Comparison of ENCODE assay signal across 21 cellular contexts in genomic region chr2:231111987-231112386, GRCh38. TPM values are rescaled to one million over a fixed set of nuclear protein-coding genes. Genes with fewer than 3 reads are reported as not detected.
A peak's percentile ranks its signal among the peaks of the same experiment; 100 is the strongest.
DNase-seq lines count a peak whose midpoint lies in the region; ATAC-seq, FAIRE-seq and TF ChIP-seq lines count a peak whose summit lies in the region.
"Had no signal": no experiment of that assay in that cellular context is flagged by ENCODE, and none has a peak within 500 bp of the region (broad histone marks: within the 10 kb centered on the region; RNA-seq: fewer than 3 reads in every experiment).

No MANE protein-coding gene starts in this region.

- no peaks in the 10 kb centered on the region for H4K20me1 ChIP-seq in HepG2 (ENCODE audit: insufficient read depth, low read length)

- H3K36me3 ChIP-seq in HepG2 (replicated peaks in 1 of 2; ENCODE audit: control insufficient read depth in 1 of 2, insufficient read depth in 2 of 2, low read length in 2 of 2) (peaks cover 12 to 65% of the 10 kb centered on the region in 2 experiments), right lobe of liver (peaks cover 0 to 23% (median 2%) of the 10 kb centered on the region in 4 donors), brain microvascular endothelial cell (replicated peaks) (peaks cover 9% of the 10 kb centered on the region), uterus (no peaks in the 10 kb centered on the region)

- no peak overlapping the region for H3K9ac ChIP-seq in HepG2 (ENCODE audit: insufficient read depth, low read depth, low read length)

- POLR2A ChIA-PET in HepG2 (lab: Yijun Ruan, JAX), result no interaction called here

- no peak overlapping the region for H3K4me2 ChIP-seq in HepG2 (ENCODE audit: low read depth, low read length)
- H3K4me2 ChIP-seq: PC-9 had no signal

- TF ChIP-seq EP300 in HepG2 (IDR thresholded peaks at IDR 0.05; ENCODE audit: low read depth in 2 of 2, low read length in 2 of 2), result no peak
- TF ChIP-seq EP300 in HepG2 (CRISPR knock-in tag; IDR thresholded peaks at IDR 0.05; ENCODE audit: borderline replicate concordance), result no peak

- H3K27ac ChIP-seq in HepG2 (ENCODE audit: extremely low read length, insufficient read depth, low read length) (no peak overlapping the region), right lobe of liver (no peak overlapping the region), brain microvascular endothelial cell (peak overlapping the region; percentile 24), uterus (peak overlapping the region; percentile 75 to 89)
- H3K27ac ChIP-seq: foreskin keratinocyte, PC-9, psoas muscle had no signal

- intact Hi-C loops in HepG2 (cut with micrococcal nuclease; ENCODE audit: unreplicated experiment) (no loop called here), right lobe of liver (cut with DNase I) (no loop called here), left colon (cut with DNase I, micrococcal nuclease) (no loop called here), uterus (cut with DNase I; ENCODE audit: low total_unique reads) (no loop called here)

- TF ChIP-seq RAD21 in HepG2 (CRISPR knock-in tag; IDR thresholded peaks at IDR 0.05), result no peak

- H3K4me1 ChIP-seq in HepG2 (ENCODE audit: insufficient read depth, low read length), result no peaks in the 10 kb centered on the region
- no peaks in the 10 kb centered on the region for H3K4me1 ChIP-seq in right lobe of liver
- H3K4me1 ChIP-seq in uterus, result no peaks in the 10 kb centered on the region
- H3K4me1 ChIP-seq: foreskin keratinocyte, psoas muscle had no signal

- CTCF ChIA-PET in HepG2 (lab: Yijun Ruan, JAX; ENCODE audit: low intra/inter-chr PET ratio, low total read pairs), result no interaction called here

- H3K27me3 ChIP-seq in HepG2 (ENCODE audit: control insufficient read depth in 1 of 2, insufficient read depth in 2 of 2, low read length in 2 of 2) (no peaks in the 10 kb centered on the region), right lobe of liver (no peaks in the 10 kb centered on the region), brain microvascular endothelial cell (replicated peaks) (no peaks in the 10 kb centered on the region), uterus (no peaks in the 10 kb centered on the region)
- H3K27me3 ChIP-seq: foreskin keratinocyte had no signal

- H3K4me3 ChIP-seq in HepG2 (replicated peaks in 1 of 3; ENCODE audit: insufficient read depth in 1 of 3, low read depth in 2 of 3, low read length in 3 of 3) (no peak overlapping the region), right lobe of liver (no peak overlapping the region), brain microvascular endothelial cell (ENCODE audit: low read depth, low read length) (no peak overlapping the region), uterus (no peak overlapping the region)
- H3K4me3 ChIP-seq: GM12878, HAP-1, PC-9, psoas muscle had no signal

- FAIRE-seq in HepG2 (lab: Jason Lieb, UNC), result no peak
- FAIRE-seq: A204.1, GM12878 had no signal

- DNase-seq in HepG2 (ENCODE audit: low spot score) (no peak), right lobe of liver (no peak), brain microvascular endothelial cell (peak; percentile 37), left colon (no peak), uterus (no peak), NCI-H446 treated with DMSO at 0.1 percent for 48 hours (lab: John Stamatoyannopoulos, UW) (no peak), DMS153 treated with DMSO at 0.1 percent for 48 hours (lab: John Stamatoyannopoulos, UW; ENCODE audit: unreplicated experiment) (no peak)
- DNase-seq: activated CD4-positive, alpha-beta T cell treated with anti-CD3 and anti-CD28 coated beads for 48 hours; activated naive CD4-positive, alpha-beta T cell treated with anti-CD3 and anti-CD28 coated beads, Interleukin-2, amount 10 ng/mL, durations not matched to agents 7 days and 5 days; CD4-positive, alpha-beta T cell; effector CD4-positive, alpha-beta T cell; natural killer cell; NCI-H748 treated with DMSO at 0.1 percent for 48 hours; PC-9; psoas muscle had no signal

- H3K9me3 ChIP-seq in HepG2 (ENCODE audit: low read length) (no peaks in the 10 kb centered on the region), right lobe of liver (no peaks in the 10 kb centered on the region), uterus (no peaks in the 10 kb centered on the region)
- H3K9me3 ChIP-seq: HAP-1, psoas muscle had no signal

- in situ Hi-C loops in HepG2 (cut with HindIII; ENCODE audit: extremely low pct_ligation_motif_present, low pct_unique_long_range_greater_than_20kb), result loop anchor here (5.0 kb wide), 1 partner anchor 80 kb away; no protein-coding TSS in a partner anchor
- in situ Hi-C loops in brain microvascular endothelial cell (cut with HindIII; ENCODE audit: low pct_ligation_motif_present, low sequenced_read_pairs), result no loop called here

- no peaks in the 10 kb centered on the region for H3K79me2 ChIP-seq in HepG2 (ENCODE audit: insufficient read depth, low read length)

- TF ChIP-seq POLR2A in HepG2 (IDR thresholded peaks at IDR 0.05; ENCODE audit: insufficient read depth in 1 of 2, low read depth in 2 of 2, low read length in 2 of 2), result no peak
- TF ChIP-seq POLR2A in right lobe of liver (IDR thresholded peaks at IDR 0.05), result no peak
- no peak for TF ChIP-seq POLR2A in uterus (IDR thresholded peaks at IDR 0.05)

- no TSS peak for BruUV-seq in HepG2 (replicated peaks; lab: Mats Ljungman, UMichigan)

- ATAC-seq in HepG2 (no peak), right lobe of liver (no peak), left colon (peak; percentile 40), GM21786 (IDR thresholded peaks at IDR 0.05; ENCODE audit: unreplicated experiment) (no peak)
- ATAC-seq: foreskin keratinocyte, GM12878, natural killer cell, psoas muscle had no signal

- TF ChIP-seq CTCF in HepG2 (CRISPR knock-in tag; IDR thresholded peaks at IDR 0.05) (no peak), right lobe of liver (IDR thresholded peaks at IDR 0.05) (no peak), brain microvascular endothelial cell (IDR thresholded peaks at IDR 0.05; ENCODE audit: low read depth, low read length, missing control alignments) (no peak), uterus (IDR thresholded peaks at IDR 0.05) (no peak)

- 100% methylated on average over 1 of the region's 1 CpG for WGBS in HepG2 (ENCODE audit: low lambda C conversion rate)
- WGBS in right lobe of liver (ENCODE audit: insufficient coverage, low coverage, low lambda C conversion rate, missing lambda C conversion rate), result 100% methylated on average over 1 of the region's 1 CpG

- no peak overlapping the region for H2AFZ ChIP-seq in HepG2 (ENCODE audit: low read length)
- H2AFZ ChIP-seq: PC-9 had no signal

TF ChIP-seq in HepG2, 621 proteins besides CTCF, POLR2A, EP300 and RAD21 (continues in another document):
- peak; percentile 40 for TF ChIP-seq HNRNPK (IDR thresholded peaks at IDR 0.05; ENCODE audit: low read depth, low read length, poor library complexity, severe bottlenecking)

RNA-seq across cellular contexts. Expression of gene HTR2B, which starts 12.9 kb away (rescaled TPM):
- total RNA-seq in HepG2 (2016; rRNA removed; fragmentation: Illumina TruSeq; extraction: Trizol), result not detected in 2 replicates
- total RNA-seq in HepG2 (2016; cell fraction: cytosol; rRNA removed; fragmentation: Illumina TruSeq; extraction: Trizol; ENCODE audit: low read depth), result not detected in 2 replicates
- not detected in 2 replicates for total RNA-seq in HepG2 (2016; cell fraction: insoluble cytoplasmic fraction; rRNA removed; fragmentation: Illumina TruSeq; extraction: Trizol)
- total RNA-seq in HepG2 (2016; cell fraction: membrane; rRNA removed; fragmentation: Illumina TruSeq; extraction: Trizol), result not detected in 2 replicates
- not detected in 2 replicates for total RNA-seq in HepG2 (2016; cell fraction: nucleus; rRNA removed; fragmentation: Illumina TruSeq; extraction: Trizol)
- polyA plus RNA-seq in HepG2 (2011; rRNA removed), result 0.03 and 0.08 TPM in 2 replicates
- not detected in 2 replicates for polyA plus RNA-seq in HepG2 (2011; cell fraction: cytosol; rRNA removed)
- polyA plus RNA-seq in HepG2 (2011; cell fraction: nucleus; rRNA removed), result not detected in 2 replicates
- not detected in 2 replicates for polyA plus RNA-seq in HepG2 (2012)
- not detected in 2 replicates for polyA plus RNA-seq in HepG2 (2016; cell fraction: cytosol; fragmentation: Illumina TruSeq; extraction: Trizol; ENCODE audit: low read depth)
- not detected in 2 replicates for polyA plus RNA-seq in HepG2 (2016; cell fraction: insoluble cytoplasmic fraction; fragmentation: Illumina TruSeq; extraction: Trizol; ENCODE audit: low read depth)
- not detected in 2 replicates for polyA plus RNA-seq in HepG2 (2016; cell fraction: membrane; fragmentation: Illumina TruSeq; extraction: Trizol; ENCODE audit: low read depth)
- polyA plus RNA-seq in HepG2 (2016; cell fraction: nucleus; fragmentation: Illumina TruSeq; extraction: Trizol; ENCODE audit: insufficient read depth, low read depth), result not detected in 2 replicates
- not detected in 2 replicates for polyA minus RNA-seq in HepG2 (2011; rRNA and poly(A)+ RNA removed; ENCODE audit: low replicate concordance)
- not detected in 2 replicates for polyA minus RNA-seq in HepG2 (2011; cell fraction: cytosol; rRNA and poly(A)+ RNA removed)
- polyA minus RNA-seq in HepG2 (2011; cell fraction: nucleus; rRNA and poly(A)+ RNA removed), result not detected in 2 replicates
- under 1 TPM; 0.09 to 0.99 (median 0.45) TPM for total RNA-seq in right lobe of liver
- total RNA-seq in left colon, result under 1 TPM; 0.12 to 0.22 TPM
- 1 to 10 TPM; 2.9 to 8.6 (median 4.0) TPM for total RNA-seq in uterus
- total RNA-seq: Daoy, foreskin keratinocyte, natural killer cell, PC-9 had no signal
- polyA plus RNA-seq: foreskin keratinocyte had no signal

RNA-seq across cellular contexts. Expression of gene PSMD1, which starts 55.3 kb away (rescaled TPM):
- total RNA-seq in HepG2 (2016; rRNA removed; fragmentation: Illumina TruSeq; extraction: Trizol) (191 and 287 TPM in 2 replicates), right lobe of liver (10 to 100 TPM; 46.4 to 62.3 (median 55.5) TPM), left colon (10 to 100 TPM; 81.3 to 91.0 TPM), uterus (10 to 100 TPM; 54.4 to 96.6 (median 68.6) TPM)
- 27.0 and 34.5 TPM in 2 replicates for total RNA-seq in HepG2 (2016; cell fraction: cytosol; rRNA removed; fragmentation: Illumina TruSeq; extraction: Trizol; ENCODE audit: low read depth)
- 192 and 276 TPM in 2 replicates for total RNA-seq in HepG2 (2016; cell fraction: insoluble cytoplasmic fraction; rRNA removed; fragmentation: Illumina TruSeq; extraction: Trizol)
- 40.7 and 50.7 TPM in 2 replicates for total RNA-seq in HepG2 (2016; cell fraction: membrane; rRNA removed; fragmentation: Illumina TruSeq; extraction: Trizol)
- total RNA-seq in HepG2 (2016; cell fraction: nucleus; rRNA removed; fragmentation: Illumina TruSeq; extraction: Trizol), result 131 and 150 TPM in 2 replicates
- polyA plus RNA-seq in HepG2 (2011; rRNA removed), result 109 and 136 TPM in 2 replicates
- polyA plus RNA-seq in HepG2 (2011; cell fraction: cytosol; rRNA removed), result 70.3 and 97.3 TPM in 2 replicates
- polyA plus RNA-seq in HepG2 (2011; cell fraction: nucleus; rRNA removed), result 59.1 and 61.7 TPM in 2 replicates
- polyA plus RNA-seq in HepG2 (2012), result 63.5 and 69.5 TPM in 2 replicates
- 10.9 and 15.6 TPM in 2 replicates for polyA plus RNA-seq in HepG2 (2016; cell fraction: cytosol; fragmentation: Illumina TruSeq; extraction: Trizol; ENCODE audit: low read depth)
- 202 TPM in 2 replicates for polyA plus RNA-seq in HepG2 (2016; cell fraction: insoluble cytoplasmic fraction; fragmentation: Illumina TruSeq; extraction: Trizol; ENCODE audit: low read depth)
- 21.2 and 25.3 TPM in 2 replicates for polyA plus RNA-seq in HepG2 (2016; cell fraction: membrane; fragmentation: Illumina TruSeq; extraction: Trizol; ENCODE audit: low read depth)
- polyA plus RNA-seq in HepG2 (2016; cell fraction: nucleus; fragmentation: Illumina TruSeq; extraction: Trizol; ENCODE audit: insufficient read depth, low read depth), result 130 and 134 TPM in 2 replicates
- polyA minus RNA-seq in HepG2 (2011; rRNA and poly(A)+ RNA removed; ENCODE audit: low replicate concordance), result 421 and 438 TPM in 2 replicates
- 58.8 and 72.8 TPM in 2 replicates for polyA minus RNA-seq in HepG2 (2011; cell fraction: cytosol; rRNA and poly(A)+ RNA removed)
- polyA minus RNA-seq in HepG2 (2011; cell fraction: nucleus; rRNA and poly(A)+ RNA removed), result 145 and 196 TPM in 2 replicates

Comparison
In these comparisons a context has a peak if more than half of its experiments do, and no peak if none do; other contexts are left out.
1. H3K27ac ChIP-seq: peak in brain microvascular endothelial cell (single experiment) and uterus (2 of 2); none in HepG2 (single experiment) and right lobe of liver (0 of 3).